Comparison of ENCODE assay signal across 13 cellular contexts in genomic region chr14:70871863-70872677, GRCh38. TPM values are rescaled to one million over a fixed set of nuclear protein-coding genes. Genes with fewer than 3 reads are reported as not detected.
A peak's percentile ranks its signal among the peaks of the same experiment; 100 is the strongest.
DNase-seq lines count a peak whose midpoint lies in the region; ATAC-seq, FAIRE-seq and TF ChIP-seq lines count a peak whose summit lies in the region.
"Had no signal": no experiment of that assay in that cellular context is flagged by ENCODE, and none has a peak within 500 bp of the region (broad histone marks: within the 10 kb centered on the region; RNA-seq: fewer than 3 reads in every experiment).

No MANE protein-coding gene starts in this region.

- no peak for FAIRE-seq in small intestine (lab: Jason Lieb, UNC)

- H3K79me2 ChIP-seq in KMS-11 (ENCODE audit: insufficient read depth, low read depth): no peaks in the 10 kb centered on the region

- H3K4me1 ChIP-seq in KMS-11 (ENCODE audit: low read depth, poor library complexity, severe bottlenecking): peaks cover 13% of the 10 kb centered on the region
- no peaks in the 10 kb centered on the region for H3K4me1 ChIP-seq in small intestine (ENCODE audit: control insufficient read depth in 2 of 2, insufficient read depth in 1 of 2, low read depth in 1 of 2, low read length in 1 of 2)
- H3K4me1 ChIP-seq: SJSA1 had no signal

- no peak for ATAC-seq in Right ventricle myocardium inferior
- ATAC-seq: esophagus mucosa had no signal

- H3K27me3 ChIP-seq in KMS-11 (ENCODE audit: insufficient read depth, low read depth): no peaks in the 10 kb centered on the region
- no peaks in the 10 kb centered on the region for H3K27me3 ChIP-seq in small intestine (ENCODE audit: control insufficient read depth in 2 of 2, insufficient read depth in 2 of 2, low read length in 2 of 2)
- H3K27me3 ChIP-seq: SJSA1 had no signal

- H3K27ac ChIP-seq in KMS-11 (peak overlapping the region; percentile 55), small intestine (ENCODE audit: low read depth in 1 of 2, low read length in 1 of 2) (peak overlapping the region in 1 of 2 donors; percentile 59)
- H3K27ac ChIP-seq: SJSA1 had no signal

- no peaks in the 10 kb centered on the region for H3K36me3 ChIP-seq in KMS-11 (ENCODE audit: insufficient read depth)
- no peaks in the 10 kb centered on the region for H3K36me3 ChIP-seq in small intestine (ENCODE audit: control insufficient read depth in 2 of 2, insufficient read depth in 2 of 2, low read length in 2 of 2)
- H3K36me3 ChIP-seq: HAP-1, SJSA1 had no signal

- H4K20me1 ChIP-seq in KMS-11 (ENCODE audit: insufficient read depth): no peaks in the 10 kb centered on the region

- no peak for TF ChIP-seq CTCF in KMS-11 (conservative IDR thresholded peaks at IDR 0.05; ENCODE audit: low read depth, low read length)

- H3K9me3 ChIP-seq in small intestine (ENCODE audit: control insufficient read depth, low read depth): peaks cover 1% of the 10 kb centered on the region
- H3K9me3 ChIP-seq: SJSA1 had no signal

- H3K4me3 ChIP-seq in KMS-11 (IDR thresholded peaks at IDR 0.05; ENCODE audit: insufficient read depth, low read depth, low read length) (no peak overlapping the region), small intestine (ENCODE audit: low read depth in 1 of 2, low read length in 2 of 2) (no peak overlapping the region)
- H3K4me3 ChIP-seq: HAP-1, SJSA1 had no signal

- peak; percentile 29 for DNase-seq in NK-92 treated with Interleukin-12 subunit alpha and Interleukin-12 subunit beta, amount 100 ng/mL, for 24 hours (lab: John Stamatoyannopoulos, UW)
- DNase-seq in NK-92 (lab: John Stamatoyannopoulos, UW; ENCODE audit: unreplicated experiment): no peak
- peak; percentile 17 for DNase-seq in activated naive CD4-positive, alpha-beta T cell treated with anti-CD3 and anti-CD28 coated beads, Interleukin-2, amount 50 U/mL, for 16 hours
- DNase-seq in small intestine: peak; percentile 36
- DNase-seq in effector CD8-positive, alpha-beta T cell (lab: John Stamatoyannopoulos, UW): no peak
- DNase-seq in Right ventricle myocardium inferior (ENCODE audit: missing footprints): no peak
- DNase-seq in NCI-H748 treated with DMSO at 0.1 percent for 48 hours (lab: John Stamatoyannopoulos, UW): no peak
- DNase-seq: 8988T, NCI-H510A had no signal

- intact Hi-C loops in Right ventricle myocardium inferior (cut with DNase I): no loop called here

- peak overlapping the region; percentile 56; the same call in 1 of the 2 replicates for H3K9ac ChIP-seq in KMS-11

- H3K4me2 ChIP-seq in KMS-11: peak overlapping the region; percentile 63

- 62 to 76% (median 70%) methylated on average over 10 of the region's 10 CpGs for WGBS in small intestine, 3 donors

- peak overlapping the region; percentile 81 for H2AFZ ChIP-seq in KMS-11 (ENCODE audit: low read depth)

RNA-seq across cellular contexts. Expression of gene PCNX1, which starts 35.2 kb away (rescaled TPM):
- 1 to 10 TPM; 4.7 to 7.9 (median 5.1) TPM for polyA plus RNA-seq in small intestine
- 33.6 TPM for total RNA-seq in Right ventricle myocardium inferior

Comparison
In these comparisons a context has a peak if more than half of its experiments do, and no peak if none do; other contexts are left out.
1. DNase-seq: peak in NK-92 treated with Interleukin-12 subunit alpha and Interleukin-12 subunit beta, amount 100 ng/mL, for 24 hours (single experiment), activated naive CD4-positive, alpha-beta T cell treated with anti-CD3 and anti-CD28 coated beads, Interleukin-2, amount 50 U/mL, for 16 hours (single experiment) and small intestine (single experiment); none in NK-92 (single experiment), effector CD8-positive, alpha-beta T cell (single experiment), Right ventricle myocardium inferior (single experiment) and NCI-H748 treated with DMSO at 0.1 percent for 48 hours (single experiment).